8 cellular contexts compared by ENCODE assay signal in genomic region chr6:89819336-89820130, GRCh38. TPM values are rescaled to one million over a fixed set of nuclear protein-coding genes. Genes with fewer than 3 reads are reported as not detected.
DNase-seq lines count a peak whose midpoint lies in the region; ATAC-seq and TF ChIP-seq lines count a peak whose summit lies in the region.

Gene MDN1 (minus strand): TSS chr6:89819794. CDS start chr6:89819607, 187 bp downstream.

- H3K36me3 ChIP-seq in KMS-11 (ENCODE audit: insufficient read depth) (no peaks in the 10 kb centered on the region), Peyer's patch (no peaks in the 10 kb centered on the region), muscle layer of colon (ENCODE audit: insufficient read depth, low read length) (no peaks in the 10 kb centered on the region)

- H3K27me3 ChIP-seq in KMS-11 (ENCODE audit: insufficient read depth, low read depth) (no peaks in the 10 kb centered on the region), Peyer's patch (no peaks in the 10 kb centered on the region), muscle layer of colon (ENCODE audit: control insufficient read depth in 1 of 2, insufficient read depth in 2 of 2, low read length in 2 of 2) (no peaks in the 10 kb centered on the region)

- H3K9me3 ChIP-seq in Peyer's patch = no peaks in the 10 kb centered on the region
- H3K9me3 ChIP-seq in muscle layer of colon (ENCODE audit: low read length) = no peaks in the 10 kb centered on the region

- DNase-seq in DMS79 (lab: John Stamatoyannopoulos, UW) = peak; percentile 90
- peak; percentile 88 to 95 (median 90) for DNase-seq in Peyer's patch
- DNase-seq in activated T-cell treated with anti-CD3 and anti-CD28 coated beads, Interleukin-2, amount 50 U/mL, for 48 hours = peak; percentile 91 to 92
- peak; percentile 69 for DNase-seq in stimulated activated CD8-positive, alpha-beta memory T cell treated with anti-CD3 and anti-CD28 coated beads, Interleukin-7, amount 100 ng/mL, for 24 hours (ENCODE audit: low read depth)

- H3K4me1 ChIP-seq in KMS-11 (ENCODE audit: low read depth, poor library complexity, severe bottlenecking) = peaks cover 8% of the 10 kb centered on the region
- H3K4me1 ChIP-seq in Peyer's patch = peaks cover 0 to 12% (median 0%) of the 10 kb centered on the region in 4 donors
- peaks cover 8% of the 10 kb centered on the region for H3K4me1 ChIP-seq in muscle layer of colon (ENCODE audit: insufficient read depth, low read length)

- H3K27ac ChIP-seq in KMS-11 (peak within 1 kb of the TSS; percentile 85), Peyer's patch (peak within 1 kb of the TSS; percentile 80 to 92 (median 84)), muscle layer of colon (ENCODE audit: low read depth, low read length) (peak within 1 kb of the TSS; percentile 93)

- H2AFZ ChIP-seq in KMS-11 (ENCODE audit: low read depth) = peak within 1 kb of the TSS; percentile 74

- peaks cover 47% of the 10 kb centered on the region for H3K79me2 ChIP-seq in KMS-11 (ENCODE audit: insufficient read depth, low read depth)

- peak; percentile 94 for ATAC-seq in GM21737 (IDR thresholded peaks at IDR 0.05; ENCODE audit: unreplicated experiment)
- ATAC-seq in esophagus mucosa = peak; percentile 100

- TF ChIP-seq CTCF in KMS-11 (conservative IDR thresholded peaks at IDR 0.05; ENCODE audit: low read depth, low read length) = no peak
- peak in 2 of 6 experiments; percentile 1 to 7 for TF ChIP-seq CTCF in Peyer's patch (IDR thresholded peaks at IDR 0.05)

- H3K4me3 ChIP-seq in KMS-11 (IDR thresholded peaks at IDR 0.05; ENCODE audit: insufficient read depth, low read depth, low read length) (no peak within 1 kb of the TSS), Peyer's patch (peak within 1 kb of the TSS; percentile 73 to 82 (median 78)), muscle layer of colon (ENCODE audit: low read depth in 1 of 2, low read length in 2 of 2) (peak within 1 kb of the TSS; percentile 84 to 98)

- TF ChIP-seq POLR2A in Peyer's patch (IDR thresholded peaks at IDR 0.05) = peak; percentile 27 to 33

- peak within 1 kb of the TSS; percentile 64 for H3K4me2 ChIP-seq in KMS-11

- no peaks in the 10 kb centered on the region for H4K20me1 ChIP-seq in KMS-11 (ENCODE audit: insufficient read depth)

- H3K9ac ChIP-seq in KMS-11 = peak within 1 kb of the TSS; percentile 87
- peak within 1 kb of the TSS; percentile 77 for H3K9ac ChIP-seq in muscle layer of colon (ENCODE audit: low read length)

RNA-seq across cellular contexts. Expression of gene MDN1, which starts in this region (rescaled TPM):
- total RNA-seq in Peyer's patch (10 to 100 TPM; 19.6 to 62.7 (median 35.5) TPM), esophagus mucosa (21.6 TPM)
